22 cellular contexts compared by ENCODE assay signal in genomic region chr15:75325922-75326321, GRCh38. TPM values are rescaled to one million over a fixed set of nuclear protein-coding genes. Genes with fewer than 3 reads are reported as not detected.
"Had no signal": no experiment of that assay in that cellular context is flagged by ENCODE, and none has a peak within 500 bp of the region (broad histone marks: within the 10 kb centered on the region; RNA-seq: fewer than 3 reads in every experiment).

No MANE protein-coding gene starts in this region.

- H3K27ac ChIP-seq: SJSA1, SK-N-MC had no signal

- H3K4me1 ChIP-seq: SJSA1 had no signal

- H3K4me3 ChIP-seq: SJSA1, SK-N-MC had no signal

- DNase-seq: Kasumi-1, KG1, MM.1S, NCI-H1092 treated with DMSO at 0.1 percent for 48 hours, NCI-H1436, NCI-H187, NCI-H2029, NCI-H2081 treated with DMSO at 0.1 percent for 48 hours, NCI-H2171, NCI-H226, NCI-H446, NCI-H510A, NCI-H524 treated with DMSO at 0.1 percent for 48 hours, NCI-H69, NCI-H774, Right ventricle myocardium superior, RPMI8226, SIG-M5 had no signal

- H3K27me3 ChIP-seq: SJSA1 had no signal

- H3K36me3 ChIP-seq: SJSA1 had no signal

RNA-seq across cellular contexts. Expression of gene NEIL1, which starts 20.9 kb away (rescaled TPM):
- total RNA-seq: HT1080 had no signal

RNA-seq across cellular contexts. Expression of gene GOLGA6D, which starts 43.3 kb away (rescaled TPM):
- total RNA-seq: HT1080, M059J, Right ventricle myocardium superior, SJSA1 had no signal
